ENCODE assay signal across 10 cellular contexts in the genomic region with DNA sequence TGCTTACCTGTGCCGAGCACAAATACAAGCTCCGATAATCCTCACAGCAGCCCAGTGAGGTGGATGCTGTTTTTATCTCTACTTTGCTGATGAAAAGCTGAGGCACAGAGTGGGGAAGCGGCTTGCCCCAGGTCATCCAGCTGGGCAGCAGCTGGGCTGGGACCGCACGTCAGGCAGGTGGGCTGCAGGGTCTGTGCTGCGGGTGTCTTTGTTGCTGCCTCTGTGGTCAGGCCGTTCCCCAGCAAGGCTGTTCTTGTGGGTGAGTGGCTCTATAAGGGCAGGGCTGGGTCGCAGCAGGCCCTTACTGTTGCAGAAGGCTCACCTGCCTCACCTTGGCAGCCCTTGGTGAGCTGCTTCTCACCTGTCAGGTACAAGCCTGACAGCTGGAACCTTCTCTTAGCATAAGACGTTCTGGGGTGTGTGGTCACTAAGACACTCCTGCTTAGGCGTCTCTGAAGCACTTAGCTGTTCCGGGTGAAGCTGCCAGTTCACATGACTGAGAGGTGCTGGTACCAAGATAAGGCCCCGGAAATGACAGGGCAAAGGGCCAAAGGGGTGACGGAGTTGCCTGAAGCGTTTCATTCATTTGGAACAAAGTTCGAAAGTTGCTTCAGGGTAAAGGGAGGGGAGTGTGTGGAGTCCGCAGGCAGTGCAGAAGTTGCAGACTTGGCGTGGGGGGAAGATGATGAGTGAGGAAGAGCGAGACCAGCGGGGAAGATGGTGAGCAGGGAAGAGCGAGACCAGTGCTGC. TPM values are rescaled to one million over a fixed set of nuclear protein-coding genes. Genes with fewer than 3 reads are reported as not detected.
A peak's percentile ranks its signal among the peaks of the same experiment; 100 is the strongest.
DNase-seq lines count a peak whose midpoint lies in the region; ATAC-seq, FAIRE-seq and TF ChIP-seq lines count a peak whose summit lies in the region.
"Had no signal": no experiment of that assay in that cellular context is flagged by ENCODE, and none has a peak within 500 bp of the region (broad histone marks: within the 10 kb centered on the region; RNA-seq: fewer than 3 reads in every experiment).

No MANE protein-coding gene starts in this region.

- H3K27ac ChIP-seq in body of pancreas = peak overlapping the region in 2 of 4 donors; percentile 49 to 61
- no peak overlapping the region for H3K27ac ChIP-seq in HepG2 (ENCODE audit: extremely low read length, insufficient read depth, low read length)
- H3K27ac ChIP-seq in gastrocnemius medialis = no peak overlapping the region

- in situ Hi-C loops in HepG2 (cut with HindIII; ENCODE audit: extremely low pct_ligation_motif_present, low pct_unique_long_range_greater_than_20kb) (no loop called here), gastrocnemius medialis (cut with MboI; ENCODE audit: low sequenced_read_pairs in 4 of 4) (no loop called here)

- TF ChIP-seq POLR2A in body of pancreas (IDR thresholded peaks at IDR 0.05) = no peak
- no peak for TF ChIP-seq POLR2A in HepG2 (IDR thresholded peaks at IDR 0.05; ENCODE audit: insufficient read depth in 1 of 2, low read depth in 2 of 2, low read length in 2 of 2)
- no peak for TF ChIP-seq POLR2A in gastrocnemius medialis (IDR thresholded peaks at IDR 0.05)

- H3K4me2 ChIP-seq in HepG2 (ENCODE audit: low read depth, low read length) = peak overlapping the region; percentile 41

- H3K4me1 ChIP-seq in body of pancreas (peaks cover 13% of the 10 kb centered on the region), HepG2 (ENCODE audit: insufficient read depth, low read length) (peaks cover 15% of the 10 kb centered on the region), gastrocnemius medialis (no peaks in the 10 kb centered on the region)

- no peaks in the 10 kb centered on the region for H3K79me2 ChIP-seq in HepG2 (ENCODE audit: insufficient read depth, low read length)

- H3K36me3 ChIP-seq in body of pancreas (replicated peaks in 1 of 2; ENCODE audit: insufficient read depth in 1 of 2, low read depth in 2 of 2) (no peaks in the 10 kb centered on the region), HepG2 (replicated peaks in 1 of 2; ENCODE audit: control insufficient read depth in 1 of 2, insufficient read depth in 2 of 2, low read length in 2 of 2) (no peaks in the 10 kb centered on the region), gastrocnemius medialis (no peaks in the 10 kb centered on the region)

- BruUV-seq in HepG2 (replicated peaks; lab: Mats Ljungman, UMichigan) = no TSS peak

- FAIRE-seq in HepG2 (lab: Jason Lieb, UNC) = peak; percentile 74

- intact Hi-C loops in body of pancreas (cut with DNase I) = no loop called here
- intact Hi-C loops in HepG2 (cut with micrococcal nuclease; ENCODE audit: unreplicated experiment) = no loop called here
- intact Hi-C loops in posterior vena cava (cut with DNase I) = no loop called here
- intact Hi-C loops in gastrocnemius medialis (cut with DNase I; ENCODE audit: low total_unique reads) = no loop called here

- no peak for TF ChIP-seq EP300 in HepG2 (IDR thresholded peaks at IDR 0.05; ENCODE audit: low read depth in 2 of 2, low read length in 2 of 2)
- TF ChIP-seq EP300 in HepG2 (CRISPR knock-in tag; IDR thresholded peaks at IDR 0.05; ENCODE audit: borderline replicate concordance) = no peak

- no peak overlapping the region for H3K4me3 ChIP-seq in body of pancreas
- H3K4me3 ChIP-seq in HepG2 (replicated peaks in 1 of 3; ENCODE audit: insufficient read depth in 1 of 3, low read depth in 2 of 3, low read length in 3 of 3) = peak overlapping the region in 1 of 3 experiments; percentile 28; a peak in 1 of 6 replicates
- H3K4me3 ChIP-seq in gastrocnemius medialis = no peak overlapping the region

- no peaks in the 10 kb centered on the region for H4K20me1 ChIP-seq in HepG2 (ENCODE audit: insufficient read depth, low read length)

- ATAC-seq in body of pancreas = peak; percentile 86
- peak; percentile 70 for ATAC-seq in HepG2
- no peak for ATAC-seq in GM19035 (IDR thresholded peaks at IDR 0.05; ENCODE audit: unreplicated experiment)
- no peak for ATAC-seq in GM18502 (IDR thresholded peaks at IDR 0.05; ENCODE audit: poor library complexity, unreplicated experiment)
- ATAC-seq in gastrocnemius medialis = no peak

- 44 to 51% methylated on average over 14 to 20 of the region's 20 CpGs for whole genome bisulfite sequencing in body of pancreas, 2 donors
- 37% methylated on average over 17 of the region's 20 CpGs for whole genome bisulfite sequencing in HepG2 (ENCODE audit: low lambda C conversion rate)

- DNase-seq in AML-193 (lab: John Stamatoyannopoulos, UW) (peak; percentile 24 to 43), LoVo (ENCODE audit: low spot score) (peak; percentile 75), body of pancreas (peak; percentile 71 to 92 (median 88)), HepG2 (ENCODE audit: low spot score) (peak; percentile 62), posterior vena cava (ENCODE audit: low spot score) (no peak), gastrocnemius medialis (no peak)
- DNase-seq: CD4-positive, CD25-positive, alpha-beta regulatory T cell; naive thymus-derived CD8-positive, alpha-beta T cell had no signal

- TF ChIP-seq CTCF in body of pancreas (IDR thresholded peaks at IDR 0.05) (no peak), HepG2 (CRISPR knock-in tag; IDR thresholded peaks at IDR 0.05) (no peak), gastrocnemius medialis (IDR thresholded peaks at IDR 0.05 in 4 of 5, conservative IDR thresholded peaks at IDR 0.05 in 1 of 5) (no peak)

- H3K27me3 ChIP-seq in body of pancreas = no peaks in the 10 kb centered on the region
- peaks cover 3 to 25% of the 10 kb centered on the region in 2 experiments; a peak in 4 of 5 replicates for H3K27me3 ChIP-seq in HepG2 (ENCODE audit: control insufficient read depth in 1 of 2, insufficient read depth in 2 of 2, low read length in 2 of 2)
- no peaks in the 10 kb centered on the region for H3K27me3 ChIP-seq in gastrocnemius medialis

- CTCF ChIA-PET in HepG2 (lab: Yijun Ruan, JAX; ENCODE audit: low intra/inter-chr PET ratio, low total read pairs) = no interaction called here

- H3K9ac ChIP-seq in HepG2 (ENCODE audit: insufficient read depth, low read depth, low read length) = no peak overlapping the region

- no peak overlapping the region for H2AFZ ChIP-seq in HepG2 (ENCODE audit: low read length)

- POLR2A ChIA-PET in HepG2 (lab: Yijun Ruan, JAX) = no interaction called here

- no peak for TF ChIP-seq RAD21 in HepG2 (CRISPR knock-in tag; IDR thresholded peaks at IDR 0.05)

- H3K9me3 ChIP-seq in body of pancreas = no peaks in the 10 kb centered on the region
- H3K9me3 ChIP-seq in HepG2 (ENCODE audit: low read length) = no peaks in the 10 kb centered on the region
- no peaks in the 10 kb centered on the region for H3K9me3 ChIP-seq in gastrocnemius medialis

TF ChIP-seq in HepG2, 621 proteins besides CTCF, POLR2A, EP300 and RAD21 (continues in another document):
- no peak for TF ChIP-seq ZNF276 (CRISPR knock-in tag; IDR thresholded peaks at IDR 0.05; ENCODE audit: low read depth)
- no peak for TF ChIP-seq SSRP1 (CRISPR knock-in tag; IDR thresholded peaks at IDR 0.05)

RNA-seq across cellular contexts. Expression of gene IRF8, which starts 17.4 kb away (rescaled TPM):
- total RNA-seq in body of pancreas = 1 to 10 TPM; 6.2 to 8.2 TPM
- total RNA-seq in HepG2 (2016; rRNA removed; fragmentation: Illumina TruSeq; extraction: Trizol) = not detected in 2 replicates
- not detected in 2 replicates for total RNA-seq in HepG2 (2016; cell fraction: cytosol; rRNA removed; fragmentation: Illumina TruSeq; extraction: Trizol; ENCODE audit: low read depth)
- not detected in 2 replicates for total RNA-seq in HepG2 (2016; cell fraction: insoluble cytoplasmic fraction; rRNA removed; fragmentation: Illumina TruSeq; extraction: Trizol)
- total RNA-seq in HepG2 (2016; cell fraction: membrane; rRNA removed; fragmentation: Illumina TruSeq; extraction: Trizol) = not detected in 2 replicates
- total RNA-seq in HepG2 (2016; cell fraction: nucleus; rRNA removed; fragmentation: Illumina TruSeq; extraction: Trizol) = not detected in 2 replicates
- polyA plus RNA-seq in HepG2 (2011; rRNA removed) = not detected in 2 replicates
- 0.05 TPM in 1 of 2 replicates, not detected in the other for polyA plus RNA-seq in HepG2 (2011; cell fraction: cytosol; rRNA removed)
- polyA plus RNA-seq in HepG2 (2011; cell fraction: nucleus; rRNA removed) = 0.28 TPM in 1 of 2 replicates, not detected in the other
- polyA plus RNA-seq in HepG2 (2012) = not detected in 2 replicates
- not detected in 2 replicates for polyA plus RNA-seq in HepG2 (2016; cell fraction: cytosol; fragmentation: Illumina TruSeq; extraction: Trizol; ENCODE audit: low read depth)
- not detected in 2 replicates for polyA plus RNA-seq in HepG2 (2016; cell fraction: insoluble cytoplasmic fraction; fragmentation: Illumina TruSeq; extraction: Trizol; ENCODE audit: low read depth)
- not detected in 2 replicates for polyA plus RNA-seq in HepG2 (2016; cell fraction: membrane; fragmentation: Illumina TruSeq; extraction: Trizol; ENCODE audit: low read depth)
- not detected in 2 replicates for polyA plus RNA-seq in HepG2 (2016; cell fraction: nucleus; fragmentation: Illumina TruSeq; extraction: Trizol; ENCODE audit: insufficient read depth, low read depth)
- polyA minus RNA-seq in HepG2 (2011; rRNA and poly(A)+ RNA removed; ENCODE audit: low replicate concordance) = 0.61 TPM in 1 of 2 replicates, not detected in the other
- polyA minus RNA-seq in HepG2 (2011; cell fraction: cytosol; rRNA and poly(A)+ RNA removed) = not detected in 2 replicates
- polyA minus RNA-seq in HepG2 (2011; cell fraction: nucleus; rRNA and poly(A)+ RNA removed) = not detected in 2 replicates
- total RNA-seq in posterior vena cava = 10 to 100 TPM in 1 of 2 donors, 1 to 10 TPM in 1; 6.3 to 18.7 TPM
- 1 to 10 TPM; 1.5 to 3.1 (median 2.8) TPM for total RNA-seq in gastrocnemius medialis

Comparison
In these comparisons a context has a peak if more than half of its experiments do, and no peak if none do; other contexts are left out.
1. DNase-seq: peak in AML-193 (2 of 2), LoVo (single experiment), body of pancreas (4 of 4) and HepG2 (single experiment); none in posterior vena cava (single experiment) and gastrocnemius medialis (0 of 2).
2. ATAC-seq: peak in body of pancreas (single experiment) and HepG2 (single experiment); none in GM19035 (single experiment), GM18502 (single experiment) and gastrocnemius medialis (0 of 2).